In genomic region chr11:78041380-78041719, GRCh38 we compare ENCODE assay signal across 9 cellular contexts. TPM values are rescaled to one million over a fixed set of nuclear protein-coding genes. Genes with fewer than 3 reads are reported as not detected.
"Had no signal": no experiment of that assay in that cellular context is flagged by ENCODE, and none has a peak within 500 bp of the region (broad histone marks: within the 10 kb centered on the region; RNA-seq: fewer than 3 reads in every experiment).

No MANE protein-coding gene starts in this region.

RNA-seq across cellular contexts. Expression of gene KCTD14, which starts 18.3 kb away (rescaled TPM):
- total RNA-seq: lung microvascular endothelial cell, mononuclear cell had no signal

RNA-seq across cellular contexts. Expression of gene THRSP, which starts 22.3 kb away (rescaled TPM):
- total RNA-seq: activated CD8-positive, alpha-beta T cell treated with anti-CD3 and anti-CD28 coated beads for 36 hours; bronchial epithelial cell; endothelial cell of umbilical vein; esophagus muscularis mucosa; kidney epithelial cell; left lung; lung microvascular endothelial cell; smooth muscle cell had no signal
- polyA plus RNA-seq: endothelial cell of umbilical vein, smooth muscle cell had no signal
